Comparison of ENCODE assay signal across 15 cellular contexts in the genomic region with DNA sequence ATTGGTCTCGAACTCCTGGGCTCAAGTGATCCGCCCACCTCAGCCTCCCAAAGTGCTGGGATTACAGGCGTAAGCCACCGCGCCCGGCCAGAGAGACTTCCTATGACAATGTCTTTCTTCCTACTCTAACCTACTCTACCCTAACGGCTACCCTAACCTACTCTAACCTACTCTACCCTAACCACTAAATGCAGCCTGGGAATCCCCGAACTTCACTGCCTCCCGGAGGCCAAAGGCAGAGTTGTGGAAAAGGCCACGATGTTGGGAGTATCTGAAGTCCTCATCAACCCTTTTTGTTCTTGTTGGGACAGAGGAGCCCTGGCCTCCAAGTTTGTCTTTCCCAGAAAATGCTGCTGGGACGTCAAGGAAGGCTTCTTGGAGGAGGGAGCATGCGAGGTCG. TPM values are rescaled to one million over a fixed set of nuclear protein-coding genes. Genes with fewer than 3 reads are reported as not detected.
DNase-seq lines count a peak whose midpoint lies in the region; ATAC-seq and TF ChIP-seq lines count a peak whose summit lies in the region.
"Had no signal": no experiment of that assay in that cellular context is flagged by ENCODE, and none has a peak within 500 bp of the region (broad histone marks: within the 10 kb centered on the region; RNA-seq: fewer than 3 reads in every experiment).

No MANE protein-coding gene starts in this region.

- peaks cover 1% of the 10 kb centered on the region for H3K36me3 ChIP-seq in CD4-positive, CD25-positive, alpha-beta regulatory T cell (ENCODE audit: control insufficient read depth, insufficient read depth, low read length)
- H3K36me3 ChIP-seq in naive thymus-derived CD4-positive, alpha-beta T cell (ENCODE audit: control insufficient read depth in 2 of 3, insufficient read depth in 3 of 3, low read length in 3 of 3) = peaks cover 0 to 15% (median 0%) of the 10 kb centered on the region in 3 experiments
- H3K36me3 ChIP-seq in BE2C = no peaks in the 10 kb centered on the region; the same call in 1 of the 2 replicates

- H3K27me3 Mint-ChIP-seq in CD4-positive, CD25-positive, alpha-beta regulatory T cell = peaks cover 11% of the 10 kb centered on the region
- H3K27me3 Mint-ChIP-seq in Calu3 (ENCODE audit: unreplicated experiment) = peaks cover 22% of the 10 kb centered on the region
- H3K27me3 Mint-ChIP-seq in activated T-helper 17 cell treated with anti-CD3 and anti-CD28 coated beads, Interleukin-2, amount 50 U/mL, for 72 hours = no peaks in the 10 kb centered on the region
- peaks cover 0 to 12% (median 0%) of the 10 kb centered on the region in 5 donors for H3K27me3 Mint-ChIP-seq in naive thymus-derived CD4-positive, alpha-beta T cell

- H3K27me3 ChIP-seq in CD4-positive, CD25-positive, alpha-beta regulatory T cell (ENCODE audit: control insufficient read depth, insufficient read depth, low read length) = no peaks in the 10 kb centered on the region
- H3K27me3 ChIP-seq in naive thymus-derived CD4-positive, alpha-beta T cell (ENCODE audit: control insufficient read depth in 2 of 2, insufficient read depth in 2 of 2, low read length in 2 of 2) = no peaks in the 10 kb centered on the region
- H3K27me3 ChIP-seq in BE2C = peaks cover 5% of the 10 kb centered on the region; the same call in 1 of the 2 replicates

- intact Hi-C loops in Calu3 (cut with micrococcal nuclease; ENCODE audit: unreplicated experiment) = no loop called here
- intact Hi-C loops in naive thymus-derived CD4-positive, alpha-beta T cell (cut with micrococcal nuclease) = loop anchor here in 1 of 2 donors (5.0 kb wide), 2 partner anchors 693 to 1667 kb away; no protein-coding TSS in a partner anchor

- no peak for TF ChIP-seq CTCF in Calu3 (IDR thresholded peaks at IDR 0.05; ENCODE audit: unreplicated experiment)
- no peak for TF ChIP-seq CTCF in BE2C (IDR thresholded peaks at IDR 0.05; ENCODE audit: low read depth, low read length)

- CTCF ChIA-PET in Calu3 (lab: Charles Lee) = no interaction called here
- CTCF ChIA-PET in naive thymus-derived CD4-positive, alpha-beta T cell (lab: Charles Lee) = no interaction called here

- H3K4me3 Mint-ChIP-seq in CD4-positive, CD25-positive, alpha-beta regulatory T cell = peak overlapping the region; percentile 92 to 97 (median 96)
- H3K4me3 Mint-ChIP-seq in Calu3 (ENCODE audit: low read depth, unreplicated experiment) = peak overlapping the region; percentile 37
- peak overlapping the region; percentile 91 for H3K4me3 Mint-ChIP-seq in activated T-helper 17 cell treated with anti-CD3 and anti-CD28 coated beads, Interleukin-2, amount 50 U/mL, for 72 hours
- H3K4me3 Mint-ChIP-seq in naive thymus-derived CD4-positive, alpha-beta T cell = peak overlapping the region; percentile 60 to 94 (median 92)

- no peaks in the 10 kb centered on the region for H3K9me3 ChIP-seq in CD4-positive, CD25-positive, alpha-beta regulatory T cell (ENCODE audit: control insufficient read depth in 2 of 2, low read length in 2 of 2)
- H3K9me3 ChIP-seq in naive thymus-derived CD4-positive, alpha-beta T cell (ENCODE audit: control insufficient read depth in 2 of 3, low read length in 3 of 3) = no peaks in the 10 kb centered on the region
- H3K9me3 ChIP-seq in BE2C = no peaks in the 10 kb centered on the region
- H3K9me3 ChIP-seq: heart right ventricle, left lung, thoracic aorta had no signal

- H3K27ac Mint-ChIP-seq in CD4-positive, CD25-positive, alpha-beta regulatory T cell = peak overlapping the region in 2 of 3 donors; percentile 32 to 75
- no peak overlapping the region for H3K27ac Mint-ChIP-seq in Calu3 (ENCODE audit: unreplicated experiment)
- H3K27ac Mint-ChIP-seq in activated T-helper 17 cell treated with anti-CD3 and anti-CD28 coated beads, Interleukin-2, amount 50 U/mL, for 72 hours = peak overlapping the region; percentile 91
- H3K27ac Mint-ChIP-seq in naive thymus-derived CD4-positive, alpha-beta T cell = peak overlapping the region in 4 of 9 donors; percentile 13 to 96 (median 80)

- H3K4me3 ChIP-seq in CD4-positive, CD25-positive, alpha-beta regulatory T cell (ENCODE audit: low read depth, low read length) = no peak overlapping the region
- no peak overlapping the region for H3K4me3 ChIP-seq in naive thymus-derived CD4-positive, alpha-beta T cell (ENCODE audit: low read length)
- no peak overlapping the region for H3K4me3 ChIP-seq in BE2C (ENCODE audit: low read depth, low read length)

- BruUV-seq in Calu3 (replicated peaks; lab: Mats Ljungman, UMichigan) = no TSS peak

- no peak for ATAC-seq in CD4-positive, CD25-positive, alpha-beta regulatory T cell (ENCODE audit: low read depth in 2 of 2)
- ATAC-seq in activated T-helper 17 cell treated with anti-CD3 and anti-CD28 coated beads, Interleukin-2, amount 50 U/mL, for 72 hours (replicated peaks) = no peak
- no peak for ATAC-seq in naive thymus-derived CD4-positive, alpha-beta T cell
- ATAC-seq in GM18861 (IDR thresholded peaks at IDR 0.05; ENCODE audit: unreplicated experiment) = no peak

- H3K4me1 ChIP-seq in CD4-positive, CD25-positive, alpha-beta regulatory T cell (ENCODE audit: control insufficient read depth, insufficient read depth, low read length, poor library complexity, severe bottlenecking) = peaks cover 37% of the 10 kb centered on the region
- peaks cover 23% of the 10 kb centered on the region in 2 donors for H3K4me1 ChIP-seq in naive thymus-derived CD4-positive, alpha-beta T cell (ENCODE audit: control insufficient read depth in 2 of 2, insufficient read depth in 2 of 2, low read length in 2 of 2)
- H3K4me1 ChIP-seq in BE2C = no peaks in the 10 kb centered on the region

- H3K4me1 Mint-ChIP-seq in CD4-positive, CD25-positive, alpha-beta regulatory T cell = peaks cover 0 to 45% (median 16%) of the 10 kb centered on the region in 4 donors
- no peaks in the 10 kb centered on the region for H3K4me1 Mint-ChIP-seq in Calu3 (ENCODE audit: low read depth, unreplicated experiment)
- peaks cover 14% of the 10 kb centered on the region for H3K4me1 Mint-ChIP-seq in activated T-helper 17 cell treated with anti-CD3 and anti-CD28 coated beads, Interleukin-2, amount 50 U/mL, for 72 hours
- H3K4me1 Mint-ChIP-seq in naive thymus-derived CD4-positive, alpha-beta T cell = peaks cover 22 to 36% (median 30%) of the 10 kb centered on the region in 7 donors

- H3K9me3 Mint-ChIP-seq in CD4-positive, CD25-positive, alpha-beta regulatory T cell = no peaks in the 10 kb centered on the region
- no peaks in the 10 kb centered on the region for H3K9me3 Mint-ChIP-seq in Calu3 (ENCODE audit: low read depth, unreplicated experiment)
- peaks cover 5% of the 10 kb centered on the region for H3K9me3 Mint-ChIP-seq in activated T-helper 17 cell treated with anti-CD3 and anti-CD28 coated beads, Interleukin-2, amount 50 U/mL, for 72 hours
- peaks cover 0 to 12% (median 0%) of the 10 kb centered on the region in 11 donors for H3K9me3 Mint-ChIP-seq in naive thymus-derived CD4-positive, alpha-beta T cell

- DNase-seq in CD4-positive, CD25-positive, alpha-beta regulatory T cell = no peak
- DNase-seq in Calu3 = no peak
- DNase-seq in naive thymus-derived CD4-positive, alpha-beta T cell = no peak
- no peak for DNase-seq in BE2C
- DNase-seq in GM03348 (ENCODE audit: low spot score) = no peak
- DNase-seq: heart right ventricle, KG1, left lung, NCI-H1694 treated with DMSO at 0.1 percent for 48 hours, NCI-H524 treated with DMSO at 0.1 percent for 48 hours had no signal

- no peak overlapping the region for H3K27ac ChIP-seq in CD4-positive, CD25-positive, alpha-beta regulatory T cell (ENCODE audit: insufficient read depth, low read length, poor library complexity, severe bottlenecking)
- H3K27ac ChIP-seq in naive thymus-derived CD4-positive, alpha-beta T cell (ENCODE audit: low read depth, low read length) = no peak overlapping the region

- H3K36me3 Mint-ChIP-seq in CD4-positive, CD25-positive, alpha-beta regulatory T cell = no peaks in the 10 kb centered on the region
- peaks cover 23% of the 10 kb centered on the region for H3K36me3 Mint-ChIP-seq in Calu3 (ENCODE audit: insufficient read depth, unreplicated experiment)
- H3K36me3 Mint-ChIP-seq in activated T-helper 17 cell treated with anti-CD3 and anti-CD28 coated beads, Interleukin-2, amount 50 U/mL, for 72 hours (ENCODE audit: low read depth) = peaks cover 34% of the 10 kb centered on the region
- H3K36me3 Mint-ChIP-seq in naive thymus-derived CD4-positive, alpha-beta T cell = peaks cover 0 to 13% (median 0%) of the 10 kb centered on the region in 5 donors

- POLR2A ChIA-PET in naive thymus-derived CD4-positive, alpha-beta T cell (lab: Charles Lee) = interaction anchor here (4.3 kb wide), 1 partner anchor 13 kb away, joined by 58 read pairs; a partner anchor contains a TSS

RNA-seq across cellular contexts. Expression of a gene that starts 1.0 kb away (rescaled TPM):
- 17.6 TPM for total RNA-seq in CD4-positive, CD25-positive, alpha-beta regulatory T cell
- 10 to 100 TPM; 20.6 to 31.2 (median 26.8) TPM for polyA plus RNA-seq in CD4-positive, CD25-positive, alpha-beta regulatory T cell
- 20.6 and 23.2 TPM in 2 replicates for total RNA-seq in Calu3 (2022)
- total RNA-seq in activated T-helper 17 cell treated with anti-CD3 and anti-CD28 coated beads, Interleukin-2, amount 50 U/mL, for 72 hours = 10 to 100 TPM; 39.5 to 50.9 TPM
- 10 to 100 TPM; 13.8 to 33.4 (median 28.7) TPM for total RNA-seq in naive thymus-derived CD4-positive, alpha-beta T cell
- 10 to 100 TPM; 25.7 to 37.7 TPM for polyA plus RNA-seq in naive thymus-derived CD4-positive, alpha-beta T cell
- polyA plus RNA-seq in BE2C (2012; ENCODE audit: insufficient read depth, insufficient read length, low read depth) = 41.1 TPM

RNA-seq across cellular contexts. Expression of a gene that starts 7.6 kb away (rescaled TPM):
- total RNA-seq in CD4-positive, CD25-positive, alpha-beta regulatory T cell = not detected
- polyA plus RNA-seq in CD4-positive, CD25-positive, alpha-beta regulatory T cell = not detected
- not detected in 2 replicates for total RNA-seq in Calu3 (2022)
- total RNA-seq in activated T-helper 17 cell treated with anti-CD3 and anti-CD28 coated beads, Interleukin-2, amount 50 U/mL, for 72 hours = not detected
- under 1 TPM in 2 of 5 experiments, not detected in 3; 0.05 to 0.08 TPM for total RNA-seq in naive thymus-derived CD4-positive, alpha-beta T cell
- polyA plus RNA-seq in naive thymus-derived CD4-positive, alpha-beta T cell = not detected
- polyA plus RNA-seq in BE2C (2012; ENCODE audit: insufficient read depth, insufficient read length, low read depth) = 0.06 TPM
- total RNA-seq: heart right ventricle, left lung, smooth muscle cell, thoracic aorta had no signal
- polyA plus RNA-seq: heart right ventricle, smooth muscle cell had no signal

RNA-seq across cellular contexts. Expression of a gene that starts 12.1 kb away (rescaled TPM):
- total RNA-seq in CD4-positive, CD25-positive, alpha-beta regulatory T cell = 62.1 TPM
- polyA plus RNA-seq in CD4-positive, CD25-positive, alpha-beta regulatory T cell = 100 to 1,000 TPM in 1 of 4 donors, 10 to 100 TPM in 3; 59.1 to 103 (median 80.7) TPM
- 63.2 and 66.5 TPM in 2 replicates for total RNA-seq in Calu3 (2022)
- total RNA-seq in activated T-helper 17 cell treated with anti-CD3 and anti-CD28 coated beads, Interleukin-2, amount 50 U/mL, for 72 hours = 10 to 100 TPM; 88.9 to 95.8 TPM
- 100 to 1,000 TPM in 1 of 5 experiments, 10 to 100 TPM in 4; 60.8 to 114 (median 74.9) TPM for total RNA-seq in naive thymus-derived CD4-positive, alpha-beta T cell
- 10 to 100 TPM; 81.6 to 90.1 TPM for polyA plus RNA-seq in naive thymus-derived CD4-positive, alpha-beta T cell
- 90.7 TPM for polyA plus RNA-seq in BE2C (2012; ENCODE audit: insufficient read depth, insufficient read length, low read depth)

RNA-seq across cellular contexts. Expression of a gene that starts 12.2 kb away (rescaled TPM):
- 27.4 TPM for total RNA-seq in CD4-positive, CD25-positive, alpha-beta regulatory T cell
- polyA plus RNA-seq in CD4-positive, CD25-positive, alpha-beta regulatory T cell = 10 to 100 TPM; 20.1 to 28.4 (median 21.8) TPM
- 24.0 and 26.3 TPM in 2 replicates for total RNA-seq in Calu3 (2022)
- total RNA-seq in activated T-helper 17 cell treated with anti-CD3 and anti-CD28 coated beads, Interleukin-2, amount 50 U/mL, for 72 hours = 10 to 100 TPM; 14.9 to 28.2 TPM
- 10 to 100 TPM; 22.6 to 48.2 (median 42.7) TPM for total RNA-seq in naive thymus-derived CD4-positive, alpha-beta T cell
- 10 to 100 TPM; 21.9 to 23.0 TPM for polyA plus RNA-seq in naive thymus-derived CD4-positive, alpha-beta T cell
- polyA plus RNA-seq in BE2C (2012; ENCODE audit: insufficient read depth, insufficient read length, low read depth) = 139 TPM

RNA-seq across cellular contexts. Expression of a gene that starts 34.1 kb away (rescaled TPM):
- total RNA-seq in CD4-positive, CD25-positive, alpha-beta regulatory T cell = 3.5 TPM
- under 1 TPM in 1 of 4 donors, not detected in 3; 0.30 TPM for polyA plus RNA-seq in CD4-positive, CD25-positive, alpha-beta regulatory T cell
- 1.7 and 2.3 TPM in 2 replicates for total RNA-seq in Calu3 (2022)
- total RNA-seq in activated T-helper 17 cell treated with anti-CD3 and anti-CD28 coated beads, Interleukin-2, amount 50 U/mL, for 72 hours = 1 to 10 TPM in 1 of 2 donors, under 1 TPM in 1; 0.17 to 2.0 TPM
- 1 to 10 TPM; 3.0 to 6.4 (median 4.9) TPM for total RNA-seq in naive thymus-derived CD4-positive, alpha-beta T cell
- polyA plus RNA-seq in naive thymus-derived CD4-positive, alpha-beta T cell = under 1 TPM in 1 of 2 donors, not detected in 1; 0.27 TPM
- polyA plus RNA-seq in BE2C (2012; ENCODE audit: insufficient read depth, insufficient read length, low read depth) = not detected
- total RNA-seq: RPMI7951, smooth muscle cell had no signal

Comparison
In these comparisons a context has a peak if more than half of its experiments do, and no peak if none do; other contexts are left out.
1. H3K4me3 Mint-ChIP-seq: peak in every context shown above with its lines; median percentile 96 in CD4-positive, CD25-positive, alpha-beta regulatory T cell; 92 in naive thymus-derived CD4-positive, alpha-beta T cell; 91 in activated T-helper 17 cell treated with anti-CD3 and anti-CD28 coated beads, Interleukin-2, amount 50 U/mL, for 72 hours; 37 in Calu3.